ENCODE assay signal across 13 cellular contexts in genomic region chr10:78964274-78964951, GRCh38.
DNase-seq lines count a peak whose midpoint lies in the region; ATAC-seq and TF ChIP-seq lines count a peak whose summit lies in the region.
"Had no signal": no experiment of that assay in that cellular context is flagged by ENCODE, and none has a peak within 500 bp of the region (broad histone marks: within the 10 kb centered on the region; RNA-seq: fewer than 3 reads in every experiment).

No MANE protein-coding gene starts in this region.

- peak overlapping the region; percentile 61 for H3K27ac ChIP-seq in left ventricle myocardium inferior (replicated peaks)
- peak overlapping the region; percentile 22 for H3K27ac ChIP-seq in caudate nucleus (ENCODE audit: low read depth, low read length)
- peak overlapping the region; percentile 64 for H3K27ac ChIP-seq in mesodermal cell (ENCODE audit: low read depth, low read length, severe bottlenecking)
- H3K27ac ChIP-seq: tibial artery had no signal

- intact Hi-C loops in left ventricle myocardium inferior (cut with micrococcal nuclease) (no loop called here), left ventricle myocardium superior (cut with micrococcal nuclease) (no loop called here)

- H3K9me3 ChIP-seq in left ventricle myocardium inferior (replicated peaks) (no peaks in the 10 kb centered on the region), mesodermal cell (ENCODE audit: control insufficient read depth, low read length) (no peaks in the 10 kb centered on the region)
- H3K9me3 ChIP-seq: tibial artery had no signal

- H3K27me3 ChIP-seq in left ventricle myocardium inferior (ENCODE audit: low read depth) = no peaks in the 10 kb centered on the region
- H3K27me3 ChIP-seq: tibial artery had no signal

- DNase-seq in left ventricle myocardium inferior = no peak
- DNase-seq in left ventricle myocardium superior = no peak
- DNase-seq in caudate nucleus (lab: John Stamatoyannopoulos, UW) = no peak
- no peak for DNase-seq in activated CD8-positive, alpha-beta memory T cell treated with anti-CD3 and anti-CD28 coated beads, Interleukin-2, amount 50 U/mL, for 48 hours
- no peak for DNase-seq in anterior cingulate cortex (lab: John Stamatoyannopoulos, UW)
- DNase-seq in stimulated activated naive CD8-positive, alpha-beta T cell treated with anti-CD3 and anti-CD28 coated beads, Interleukin-15, Interleukin-2, amounts not matched to agents 100 U/mL and 50 U/mL, for 24 hours = no peak
- DNase-seq: activated CD8-positive, alpha-beta memory T cell treated with anti-CD3 and anti-CD28 coated beads for 24 hours; activated gamma-delta T cell treated with Interleukin-2 at 50 U/mL for 16 hours; effector memory CD8-positive, alpha-beta T cell; NCI-H1930 had no signal

- ATAC-seq in left ventricle myocardium superior = no peak
- ATAC-seq in HG03439 (IDR thresholded peaks at IDR 0.05; ENCODE audit: unreplicated experiment) = no peak
- no peak for ATAC-seq in stimulated activated naive CD8-positive, alpha-beta T cell treated with anti-CD3 and anti-CD28 coated beads, Interleukin-15, Interleukin-2, amounts not matched to agents 100 U/mL and 50 U/mL, for 24 hours
- ATAC-seq: effector memory CD8-positive, alpha-beta T cell had no signal

- no peak overlapping the region for H3K4me3 ChIP-seq in left ventricle myocardium inferior
- H3K4me3 ChIP-seq in mesodermal cell (ENCODE audit: extremely low read depth, insufficient read depth, low read length, poor library complexity, severe bottlenecking) = no peak overlapping the region
- H3K4me3 ChIP-seq: tibial artery had no signal

- H3K36me3 ChIP-seq in left ventricle myocardium inferior (no peaks in the 10 kb centered on the region), mesodermal cell (ENCODE audit: control insufficient read depth, insufficient read depth, low read length) (no peaks in the 10 kb centered on the region)
- H3K36me3 ChIP-seq: tibial artery had no signal

- H3K4me1 ChIP-seq in left ventricle myocardium inferior (peaks cover 41% of the 10 kb centered on the region), mesodermal cell (ENCODE audit: control insufficient read depth, insufficient read depth, low read length, poor library complexity, severe bottlenecking) (peaks cover 60% of the 10 kb centered on the region)

- WGBS in mesodermal cell (ENCODE audit: insufficient coverage in 2 of 2), 2 experiments = 82 to 88% methylated on average over 4 of the region's 5 CpGs

- no peak for TF ChIP-seq CTCF in left ventricle myocardium inferior (IDR thresholded peaks at IDR 0.05; ENCODE audit: borderline replicate concordance)
